ENCODE assay signal across 17 cellular contexts in the genomic region with DNA sequence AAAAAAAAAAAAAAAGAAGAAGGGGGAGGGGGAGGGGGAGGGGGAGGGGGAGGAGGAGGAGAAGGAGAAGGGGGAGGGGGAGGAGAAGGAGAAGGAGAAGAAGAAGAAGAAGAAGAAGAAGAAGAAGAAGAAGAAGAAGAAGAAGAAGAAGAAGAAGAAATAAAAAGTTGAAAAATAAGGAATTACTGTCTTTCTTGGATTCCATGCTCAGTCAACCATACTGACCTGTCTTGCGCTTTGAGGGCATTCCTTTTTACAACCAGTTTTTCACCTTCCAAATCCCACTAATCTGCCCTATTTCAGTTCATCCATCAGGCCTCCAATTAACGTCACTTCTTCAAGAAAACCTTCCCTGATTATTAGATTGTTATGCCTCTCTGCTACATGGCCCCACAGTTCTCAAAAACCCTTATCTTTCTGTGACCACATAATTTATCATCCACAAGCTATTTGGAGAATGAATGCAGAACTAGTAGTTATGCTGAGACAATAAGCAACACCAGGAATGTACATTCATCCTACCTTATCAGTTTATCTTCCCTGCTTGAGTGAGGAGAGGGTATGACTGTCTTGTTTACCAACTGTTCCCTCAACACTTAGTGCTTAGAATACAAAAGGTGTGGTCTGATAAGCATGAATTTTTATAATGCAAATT.
DNase-seq lines count a peak whose midpoint lies in the region; ATAC-seq and TF ChIP-seq lines count a peak whose summit lies in the region.
"Had no signal": no experiment of that assay in that cellular context is flagged by ENCODE, and none has a peak within 500 bp of the region (broad histone marks: within the 10 kb centered on the region; RNA-seq: fewer than 3 reads in every experiment).

No MANE protein-coding gene starts in this region.

- POLR2A ChIA-PET in RWPE1 (lab: Yijun Ruan, JAX; ENCODE audit: low non-redundant PET), result no interaction called here

- no peak for ATAC-seq in stimulated activated effector memory CD8-positive, alpha-beta T cell treated with anti-CD3 and anti-CD28 coated beads, Interleukin-12 subunit alpha, Interleukin-12 subunit beta, amount 100 ng/mL, for 72 hours
- ATAC-seq: naive thymus-derived CD4-positive, alpha-beta T cell had no signal

- peak overlapping the region; percentile 5 for H3K27ac Mint-ChIP-seq in stimulated activated effector memory CD8-positive, alpha-beta T cell treated with anti-CD3 and anti-CD28 coated beads, Interleukin-12 subunit alpha, Interleukin-12 subunit beta, amount 100 ng/mL, for 72 hours

- no peak overlapping the region for H3K27ac ChIP-seq in RWPE1
- peak overlapping the region; percentile 12 for H3K27ac ChIP-seq in epithelial cell of prostate
- H3K27ac ChIP-seq: SK-N-MC, skin epidermis, tibial artery had no signal

- DNase-seq in NCI-H82 (lab: John Stamatoyannopoulos, UW) (peak; percentile 18), NCI-H82 treated with DMSO at 0.1 percent for 48 hours (lab: John Stamatoyannopoulos, UW; ENCODE audit: unreplicated experiment) (no peak), RWPE1 (ENCODE audit: low spot score) (peak; percentile 9), epithelial cell of prostate (ENCODE audit: low read depth, low spot score) (peak; percentile 14), globus pallidus (ENCODE audit: low spot score) (no peak), GDM1 (lab: John Stamatoyannopoulos, UW) (no peak), NCI-H1417 treated with DMSO at 0.1 percent for 48 hours (lab: John Stamatoyannopoulos, UW) (no peak)
- DNase-seq in stimulated activated effector memory CD8-positive, alpha-beta T cell treated with anti-CD3 and anti-CD28 coated beads, Interleukin-12 subunit alpha, Interleukin-12 subunit beta, amount 100 ng/mL, for 72 hours (ENCODE audit: low spot score in 2 of 2), result no peak
- DNase-seq: 8988T; activated CD4-positive, alpha-beta T cell treated with anti-CD3 and anti-CD28 coated beads for 4 hours; activated gamma-delta T cell; islet precursor cell; naive thymus-derived CD4-positive, alpha-beta T cell; NCI-H526; tibial artery had no signal

- TF ChIP-seq CTCF in RWPE1 (conservative IDR thresholded peaks at IDR 0.05; ENCODE audit: low read depth), result no peak

- peaks cover 3% of the 10 kb centered on the region for H3K9me3 Mint-ChIP-seq in stimulated activated effector memory CD8-positive, alpha-beta T cell treated with anti-CD3 and anti-CD28 coated beads, Interleukin-12 subunit alpha, Interleukin-12 subunit beta, amount 100 ng/mL, for 72 hours

- H3K36me3 Mint-ChIP-seq in stimulated activated effector memory CD8-positive, alpha-beta T cell treated with anti-CD3 and anti-CD28 coated beads, Interleukin-12 subunit alpha, Interleukin-12 subunit beta, amount 100 ng/mL, for 72 hours, result peaks cover 12% of the 10 kb centered on the region

- CTCF ChIA-PET in RWPE1 (lab: Yijun Ruan, JAX), result no interaction called here

- peaks cover 46% of the 10 kb centered on the region for H3K4me1 Mint-ChIP-seq in stimulated activated effector memory CD8-positive, alpha-beta T cell treated with anti-CD3 and anti-CD28 coated beads, Interleukin-12 subunit alpha, Interleukin-12 subunit beta, amount 100 ng/mL, for 72 hours

- no peak overlapping the region for H3K4me3 Mint-ChIP-seq in stimulated activated effector memory CD8-positive, alpha-beta T cell treated with anti-CD3 and anti-CD28 coated beads, Interleukin-12 subunit alpha, Interleukin-12 subunit beta, amount 100 ng/mL, for 72 hours

Comparison
In these comparisons a context has a peak if more than half of its experiments do, and no peak if none do; other contexts are left out.
1. DNase-seq: peak in NCI-H82 (single experiment), RWPE1 (single experiment) and epithelial cell of prostate (single experiment); none in NCI-H82 treated with DMSO at 0.1 percent for 48 hours (single experiment), stimulated activated effector memory CD8-positive, alpha-beta T cell treated with anti-CD3 and anti-CD28 coated beads, Interleukin-12 subunit alpha, Interleukin-12 subunit beta, amount 100 ng/mL, for 72 hours (0 of 2), globus pallidus (single experiment), GDM1 (single experiment) and NCI-H1417 treated with DMSO at 0.1 percent for 48 hours (single experiment).